ENCODE assay signal across 8 cellular contexts in genomic region chr21:37367301-37367757, GRCh38. TPM values are rescaled to one million over a fixed set of nuclear protein-coding genes. Genes with fewer than 3 reads are reported as not detected.
A peak's percentile ranks its signal among the peaks of the same experiment; 100 is the strongest.
DNase-seq lines count a peak whose midpoint lies in the region; TF ChIP-seq lines count a peak whose summit lies in the region.

No MANE protein-coding gene starts in this region.

- TF ChIP-seq CTCF in CD14-positive monocyte (IDR thresholded peaks at IDR 0.05): no peak

- H3K4me3 Mint-ChIP-seq in CD14-positive monocyte: peak overlapping the region in 1 of 2 donors; percentile 97

- peak overlapping the region; percentile 97 for H3K4me3 ChIP-seq in MG63
- H3K4me3 ChIP-seq in mucosa of stomach (ENCODE audit: low read length): peak overlapping the region; percentile 85

- H3K27me3 ChIP-seq in MG63 (no peaks in the 10 kb centered on the region), mucosa of stomach (ENCODE audit: control insufficient read depth, insufficient read depth, low read length) (no peaks in the 10 kb centered on the region)

- DNase-seq in NCI-H345 (lab: John Stamatoyannopoulos, UW) (peak; percentile 44), NCI-H345 treated with DMSO at 0.1 percent for 48 hours (lab: John Stamatoyannopoulos, UW; ENCODE audit: unreplicated experiment) (no peak), MG63 (no peak), cerebellum (ENCODE audit: low spot score) (peak; percentile 38), CD14-positive monocyte (ENCODE audit: low spot score) (no peak), NCI-H1436 treated with DMSO at 0.1 percent for 48 hours (lab: John Stamatoyannopoulos, UW) (no peak), EL (no peak)

- intact Hi-C loops in CD14-positive monocyte (cut with micrococcal nuclease): loop anchor here (2.0 to 10.0 kb wide), 5 partner anchors 65 to 293 kb away; partner anchors contain the start of genes VPS26C (in 2 of the 2), PIGP (in 1 of the 2) and TTC3 (in 1 of the 2)

- peak overlapping the region; percentile 94 for H3K9ac ChIP-seq in mucosa of stomach (ENCODE audit: low read length)

- peaks cover 47% of the 10 kb centered on the region for H3K4me1 Mint-ChIP-seq in CD14-positive monocyte

- H3K36me3 Mint-ChIP-seq in CD14-positive monocyte: no peaks in the 10 kb centered on the region

- H3K9me3 Mint-ChIP-seq in CD14-positive monocyte: peaks cover 0 to 1% (median 0%) of the 10 kb centered on the region in 7 donors

- H3K27ac Mint-ChIP-seq in CD14-positive monocyte: peak overlapping the region in 2 of 7 donors; percentile 94 to 99

- peaks cover 14% of the 10 kb centered on the region for H3K4me1 ChIP-seq in mucosa of stomach (ENCODE audit: control insufficient read depth, insufficient read depth, low read length)

- peaks cover 0 to 2% (median 0%) of the 10 kb centered on the region in 3 donors for H3K27me3 Mint-ChIP-seq in CD14-positive monocyte (ENCODE audit: low read depth in 3 of 3)

- H3K36me3 ChIP-seq in MG63 (no peaks in the 10 kb centered on the region; the same call in 1 of the 2 replicates), mucosa of stomach (ENCODE audit: control insufficient read depth, insufficient read depth, low read length) (no peaks in the 10 kb centered on the region)

- H3K9me3 ChIP-seq in MG63: no peaks in the 10 kb centered on the region
- no peaks in the 10 kb centered on the region for H3K9me3 ChIP-seq in mucosa of stomach (ENCODE audit: control insufficient read depth, low read length)

RNA-seq across cellular contexts. Expression of gene DYRK1A, which starts 0.8 kb away (rescaled TPM):
- 18.2 and 28.2 TPM in 2 replicates for total RNA-seq in MG63 (2014; rRNA removed; shearing (Covaris generic); ENCODE audit: low replicate concordance)
- total RNA-seq in cerebellum: 138 TPM
- polyA plus RNA-seq in CD14-positive monocyte: 1 to 10 TPM; 1.8 to 2.4 TPM

Comparison
In these comparisons a context has a peak if more than half of its experiments do, and no peak if none do; other contexts are left out.
1. DNase-seq: peak in NCI-H345 (single experiment) and cerebellum (single experiment); none in NCI-H345 treated with DMSO at 0.1 percent for 48 hours (single experiment), MG63 (single experiment), CD14-positive monocyte (single experiment), NCI-H1436 treated with DMSO at 0.1 percent for 48 hours (single experiment) and EL (single experiment).